ENCODE assay signal across 30 cellular contexts in the genomic region with DNA sequence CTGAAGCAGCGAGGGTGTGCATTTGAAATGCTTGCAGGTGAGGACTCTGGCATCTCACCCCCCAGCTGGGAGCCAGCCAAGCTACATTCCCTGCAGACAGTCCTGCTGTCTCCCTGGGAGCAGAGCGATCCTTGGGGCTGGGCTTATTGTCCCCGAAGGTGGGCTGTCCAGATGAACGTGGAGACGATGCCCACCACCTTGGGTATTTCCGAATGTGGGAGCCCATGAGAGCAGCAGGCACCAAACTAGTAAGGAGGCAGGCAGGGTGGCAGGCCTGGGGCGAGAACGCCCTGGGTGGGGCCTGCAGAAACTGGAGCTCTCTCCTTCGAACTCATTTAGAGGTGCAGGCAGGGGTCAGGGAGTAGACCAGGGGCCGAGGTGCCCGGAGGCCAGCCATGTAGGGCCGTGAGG. TPM values are rescaled to one million over a fixed set of nuclear protein-coding genes. Genes with fewer than 3 reads are reported as not detected.
A peak's percentile ranks its signal among the peaks of the same experiment; 100 is the strongest.
DNase-seq lines count a peak whose midpoint lies in the region; ATAC-seq and TF ChIP-seq lines count a peak whose summit lies in the region.
"Had no signal": no experiment of that assay in that cellular context is flagged by ENCODE, and none has a peak within 500 bp of the region (broad histone marks: within the 10 kb centered on the region; RNA-seq: fewer than 3 reads in every experiment).

No MANE protein-coding gene starts in this region.

- peaks cover under 1% of the 10 kb centered on the region for H3K9me3 Mint-ChIP-seq in endodermal cell
- H3K9me3 Mint-ChIP-seq in stimulated activated effector memory CD8-positive, alpha-beta T cell treated with anti-CD3 and anti-CD28 coated beads, Interleukin-12 subunit alpha, Interleukin-12 subunit beta, amount 100 ng/mL, for 72 hours = peaks cover under 1% of the 10 kb centered on the region
- H3K9me3 Mint-ChIP-seq: central memory CD8-positive, alpha-beta T cell; IgD-negative memory B cell had no signal

- peak; percentile 26 for DNase-seq in H7
- DNase-seq in endodermal cell = peak; percentile 44
- DNase-seq in sciatic nerve (ENCODE audit: low spot score) = peak; percentile 60
- DNase-seq in stimulated activated effector memory CD8-positive, alpha-beta T cell treated with anti-CD3 and anti-CD28 coated beads, Interleukin-12 subunit alpha, Interleukin-12 subunit beta, amount 100 ng/mL, for 72 hours (ENCODE audit: low spot score in 2 of 2) = no peak
- no peak for DNase-seq in GM13977 (ENCODE audit: low spot score)
- DNase-seq: activated CD4-positive, alpha-beta T cell treated with anti-CD3 and anti-CD28 coated beads for 36 hours; activated gamma-delta T cell; DMS79 treated with DMSO at 0.1 percent for 48 hours; foreskin melanocyte; GDM1; kidney glomerular epithelial cell; NCI-H146; NCI-H446; NCI-H748 treated with DMSO at 0.1 percent for 48 hours; nephron progenitor cell; retina; stimulated activated CD4-positive, alpha-beta T cell treated with anti-CD3 and anti-CD28 coated beads, Interleukin-2, amount 100 ng/mL, for 24 hours; stimulated activated CD8-positive, alpha-beta memory T cell treated with anti-CD3 and anti-CD28 coated beads, Interleukin-4, amount 100 ng/mL, for 48 hours; stimulated activated naive CD8-positive, alpha-beta T cell treated with anti-CD3 and anti-CD28 coated beads, Interleukin-15, amount 100 ng/mL, for 72 hours; thyroid gland had no signal

- H3K27ac ChIP-seq in BLaER1 (peak overlapping the region; percentile 13; the same call in 1 of the 2 replicates), endodermal cell (ENCODE audit: low read depth, low read length) (no peak overlapping the region)
- H3K27ac ChIP-seq: heart left ventricle, thyroid gland had no signal

- TF ChIP-seq CTCF in endodermal cell (conservative IDR thresholded peaks at IDR 0.05) = no peak
- no peak for TF ChIP-seq CTCF in GM13977 (IDR thresholded peaks at IDR 0.05; ENCODE audit: extremely low read depth, insufficient read depth, missing control alignments)

- H3K9me3 ChIP-seq in BLaER1 = no peaks in the 10 kb centered on the region
- H3K9me3 ChIP-seq in endodermal cell (ENCODE audit: control insufficient read depth, low read length) = no peaks in the 10 kb centered on the region
- H3K9me3 ChIP-seq: thyroid gland had no signal

- no peak overlapping the region for H3K4me3 ChIP-seq in BLaER1
- no peak overlapping the region for H3K4me3 ChIP-seq in H7 (ENCODE audit: insufficient read depth, low read depth, low read length)
- no peak overlapping the region for H3K4me3 ChIP-seq in endodermal cell (ENCODE audit: low read length)
- H3K4me3 ChIP-seq: heart left ventricle, lung, smooth muscle cell, thyroid gland had no signal

- ATAC-seq in sciatic nerve (no peak), GM21619 (IDR thresholded peaks at IDR 0.05; ENCODE audit: unreplicated experiment) (no peak)
- no peak for ATAC-seq in stimulated activated effector memory CD8-positive, alpha-beta T cell treated with anti-CD3 and anti-CD28 coated beads, Interleukin-12 subunit alpha, Interleukin-12 subunit beta, amount 100 ng/mL, for 72 hours
- ATAC-seq: activated CD4-positive, alpha-beta T cell treated with anti-CD3 and anti-CD28 coated beads for 36 hours; heart left ventricle; Panc1; stimulated activated naive CD8-positive, alpha-beta T cell treated with anti-CD3 and anti-CD28 coated beads, Interleukin-15, amount 100 ng/mL, for 72 hours had no signal

- in situ Hi-C loops in GM13977 (cut with MboI; ENCODE audit: low pct_unique_long_range_greater_than_20kb, low sequenced_read_pairs, unreplicated experiment) = no loop called here

- H3K4me3 Mint-ChIP-seq in endodermal cell = no peak overlapping the region
- no peak overlapping the region for H3K4me3 Mint-ChIP-seq in stimulated activated effector memory CD8-positive, alpha-beta T cell treated with anti-CD3 and anti-CD28 coated beads, Interleukin-12 subunit alpha, Interleukin-12 subunit beta, amount 100 ng/mL, for 72 hours
- H3K4me3 Mint-ChIP-seq: activated CD4-positive, alpha-beta T cell treated with anti-CD3 and anti-CD28 coated beads for 36 hours; CD14-positive monocyte; central memory CD8-positive, alpha-beta T cell; nephron progenitor cell; stimulated activated naive CD8-positive, alpha-beta T cell treated with anti-CD3 and anti-CD28 coated beads, Interleukin-15, amount 100 ng/mL, for 72 hours; T-helper 2 cell treated with Interferon-gamma antibody and Interleukin-4, amounts not matched to agents 5 μg/mL and 100 μg/mL, for 36 hours had no signal

- 0 out of 2 replicates have a peak overlapping the region, but pooled peaks have one; percentile 29 for H3K9ac ChIP-seq in BLaER1
- H3K9ac ChIP-seq in endodermal cell (ENCODE audit: extremely low read depth, low read length, poor library complexity, severe bottlenecking) = no peak overlapping the region

- H3K27me3 Mint-ChIP-seq in endodermal cell (ENCODE audit: insufficient read depth) = peaks cover 10% of the 10 kb centered on the region
- H3K27me3 Mint-ChIP-seq: central memory CD8-positive, alpha-beta T cell; IgD-negative memory B cell had no signal

- H3K4me2 ChIP-seq in BLaER1 = no peak overlapping the region
- H3K4me2 ChIP-seq: smooth muscle cell had no signal

- WGBS in endodermal cell (ENCODE audit: insufficient coverage in 1 of 2, insufficient read length in 1 of 2), 2 experiments = 91 to 98% methylated on average over 11 to 12 of the region's 12 CpGs

- H3K4me1 ChIP-seq in BLaER1 (peaks cover 20% of the 10 kb centered on the region), endodermal cell (ENCODE audit: control insufficient read depth, insufficient read depth, low read length) (no peaks in the 10 kb centered on the region)

- peaks cover 4% of the 10 kb centered on the region; the same call in 1 of the 2 replicates for H4K20me1 ChIP-seq in BLaER1

- peaks cover 26% of the 10 kb centered on the region for H3K36me3 ChIP-seq in BLaER1
- no peaks in the 10 kb centered on the region for H3K36me3 ChIP-seq in H7 (replicated peaks; ENCODE audit: control insufficient read depth, insufficient read depth, low read length)
- H3K36me3 ChIP-seq in endodermal cell (ENCODE audit: control insufficient read depth, insufficient read depth, low read length) = peaks cover 7% of the 10 kb centered on the region
- H3K36me3 ChIP-seq: thyroid gland had no signal

- no peak overlapping the region for H3K27ac Mint-ChIP-seq in endodermal cell
- no peak overlapping the region for H3K27ac Mint-ChIP-seq in stimulated activated effector memory CD8-positive, alpha-beta T cell treated with anti-CD3 and anti-CD28 coated beads, Interleukin-12 subunit alpha, Interleukin-12 subunit beta, amount 100 ng/mL, for 72 hours
- H3K27ac Mint-ChIP-seq: activated CD4-positive, alpha-beta T cell treated with anti-CD3 and anti-CD28 coated beads for 36 hours; CD14-positive monocyte; nephron progenitor cell; stimulated activated naive CD8-positive, alpha-beta T cell treated with anti-CD3 and anti-CD28 coated beads, Interleukin-15, amount 100 ng/mL, for 72 hours; T-helper 2 cell treated with Interferon-gamma antibody and Interleukin-4, amounts not matched to agents 5 μg/mL and 100 μg/mL, for 36 hours had no signal

- H3K27me3 ChIP-seq in BLaER1 = no peaks in the 10 kb centered on the region
- no peaks in the 10 kb centered on the region; the same call in 1 of the 2 replicates for H3K27me3 ChIP-seq in H7 (ENCODE audit: control insufficient read depth, insufficient read depth, low read length)
- peaks cover 2% of the 10 kb centered on the region for H3K27me3 ChIP-seq in endodermal cell (ENCODE audit: control insufficient read depth, insufficient read depth, low read length, poor library complexity, severe bottlenecking)
- H3K27me3 ChIP-seq: heart left ventricle, thyroid gland had no signal

- peaks cover 5% of the 10 kb centered on the region for H3K4me1 Mint-ChIP-seq in endodermal cell
- peaks cover 10% of the 10 kb centered on the region for H3K4me1 Mint-ChIP-seq in stimulated activated effector memory CD8-positive, alpha-beta T cell treated with anti-CD3 and anti-CD28 coated beads, Interleukin-12 subunit alpha, Interleukin-12 subunit beta, amount 100 ng/mL, for 72 hours

- H3K36me3 Mint-ChIP-seq in endodermal cell (ENCODE audit: low read depth) = peaks cover 5% of the 10 kb centered on the region
- peaks cover 14% of the 10 kb centered on the region for H3K36me3 Mint-ChIP-seq in stimulated activated effector memory CD8-positive, alpha-beta T cell treated with anti-CD3 and anti-CD28 coated beads, Interleukin-12 subunit alpha, Interleukin-12 subunit beta, amount 100 ng/mL, for 72 hours

- intact Hi-C loops in sciatic nerve (cut with DNase I) = no loop called here

RNA-seq across cellular contexts. Expression of a gene that starts 18.5 kb away (rescaled TPM):
- 9.1 and 9.5 TPM in 2 replicates for total RNA-seq in H7 (2014; rRNA removed; shearing (Covaris generic))
- 1 to 10 TPM; 7.7 to 8.4 TPM for total RNA-seq in endodermal cell
- polyA plus RNA-seq in endodermal cell (2013, experiment 1 of 2) = 2.4 TPM
- polyA plus RNA-seq in endodermal cell (2013, experiment 2 of 2) = 2.6 TPM
- total RNA-seq in sciatic nerve = 3.6 TPM

RNA-seq across cellular contexts. Expression of a gene that starts 23.8 kb away (rescaled TPM):
- total RNA-seq in H7 (2014; rRNA removed; shearing (Covaris generic)) = 152 and 165 TPM in 2 replicates
- total RNA-seq in endodermal cell (100 to 1,000 TPM; 133 to 152 TPM), sciatic nerve (90.4 TPM)
- 103 TPM for polyA plus RNA-seq in endodermal cell (2013, experiment 1 of 2)
- polyA plus RNA-seq in endodermal cell (2013, experiment 2 of 2) = 95.5 TPM

RNA-seq across cellular contexts. Expression of a gene that starts 45.7 kb away (rescaled TPM):
- total RNA-seq in H7 (2014; rRNA removed; shearing (Covaris generic)) = 20.8 and 21.4 TPM in 2 replicates
- 10 to 100 TPM; 38.9 to 43.1 TPM for total RNA-seq in endodermal cell
- polyA plus RNA-seq in endodermal cell (2013, experiment 1 of 2) = 13.9 TPM
- 15.1 TPM for polyA plus RNA-seq in endodermal cell (2013, experiment 2 of 2)
- total RNA-seq in sciatic nerve = 15.3 TPM
- polyA plus RNA-seq: CD14-positive monocyte, IgD-negative memory B cell had no signal

Comparison
In these comparisons a context has a peak if more than half of its experiments do, and no peak if none do; other contexts are left out.
1. DNase-seq: peak in H7 (single experiment), endodermal cell (single experiment) and sciatic nerve (single experiment); none in stimulated activated effector memory CD8-positive, alpha-beta T cell treated with anti-CD3 and anti-CD28 coated beads, Interleukin-12 subunit alpha, Interleukin-12 subunit beta, amount 100 ng/mL, for 72 hours (0 of 2) and GM13977 (single experiment).